23 cellular contexts compared by ENCODE assay signal in the genomic region with DNA sequence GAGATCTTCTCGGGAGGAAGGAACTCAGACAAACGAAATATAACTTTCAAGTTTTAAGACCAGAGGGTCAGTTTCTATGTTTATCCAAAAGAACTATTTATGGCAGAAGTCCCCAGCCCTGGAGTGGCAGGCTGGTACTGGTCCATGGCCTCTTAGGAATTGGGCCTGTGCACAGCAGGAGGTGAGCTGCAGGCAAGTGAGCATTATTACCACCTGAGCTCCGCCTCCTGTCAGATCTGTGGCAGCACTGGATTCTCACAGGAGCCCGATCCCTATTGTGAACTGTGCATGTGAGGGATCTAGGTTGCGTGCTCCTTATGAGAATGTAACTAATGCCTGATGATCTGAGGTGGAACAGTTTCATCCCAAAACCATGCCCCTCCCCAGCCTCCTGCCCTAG. TPM values are rescaled to one million over a fixed set of nuclear protein-coding genes. Genes with fewer than 3 reads are reported as not detected.
DNase-seq lines count a peak whose midpoint lies in the region; ATAC-seq and TF ChIP-seq lines count a peak whose summit lies in the region.
"Had no signal": no experiment of that assay in that cellular context is flagged by ENCODE, and none has a peak within 500 bp of the region (broad histone marks: within the 10 kb centered on the region; RNA-seq: fewer than 3 reads in every experiment).

No MANE protein-coding gene starts in this region.

- no TSS peak for BruUV-seq in IMR-90 (replicated peaks; lab: Mats Ljungman, UMichigan)

- H3K4me1 ChIP-seq in IMR-90 (ENCODE audit: control insufficient read depth, insufficient read depth, low read length), result no peaks in the 10 kb centered on the region
- peaks cover 0 to 15% of the 10 kb centered on the region in 2 donors for H3K4me1 ChIP-seq in ascending aorta
- H3K4me1 ChIP-seq in aorta (ENCODE audit: control insufficient read depth in 1 of 2, insufficient read depth in 2 of 2, low read length in 2 of 2), result peaks cover 0 to 9% of the 10 kb centered on the region in 2 donors
- no peaks in the 10 kb centered on the region for H3K4me1 ChIP-seq in osteoblast (ENCODE audit: insufficient read depth, low read length)
- H3K4me1 ChIP-seq: A549 had no signal

- TF ChIP-seq CTCF in IMR-90 (conservative IDR thresholded peaks at IDR 0.05; ENCODE audit: low read depth, low read length) (no peak), ascending aorta (IDR thresholded peaks at IDR 0.05) (no peak), osteoblast (IDR thresholded peaks at IDR 0.05; ENCODE audit: extremely low read depth, low read depth, low read length) (no peak)

- no peaks in the 10 kb centered on the region for H3K27me3 ChIP-seq in IMR-90 (ENCODE audit: control insufficient read depth, insufficient read depth, low read length)
- H3K27me3 ChIP-seq in ascending aorta, result no peaks in the 10 kb centered on the region
- no peaks in the 10 kb centered on the region for H3K27me3 ChIP-seq in aorta (ENCODE audit: control insufficient read depth in 1 of 2, insufficient read depth in 2 of 2, low read length in 1 of 2)
- H3K27me3 ChIP-seq in osteoblast (ENCODE audit: insufficient read depth, low read length), result no peaks in the 10 kb centered on the region

- H4K20me1 ChIP-seq in IMR-90 (ENCODE audit: insufficient read depth, low read length) (no peaks in the 10 kb centered on the region), osteoblast (ENCODE audit: insufficient read depth, low read length) (no peaks in the 10 kb centered on the region)

- in situ Hi-C loops in IMR-90 (cut with MboI; ENCODE audit: low sequenced_read_pairs), result loop anchor here (5.0 to 25.0 kb wide), 4 partner anchors 157 to 597 kb away; no protein-coding TSS in a partner anchor

- dilution Hi-C loops in IMR-90 (cut with HindIII; ENCODE audit: low sequenced_read_pairs, unreplicated experiment), result no loop called here

- no peak overlapping the region for H4K8ac ChIP-seq in IMR-90 (ENCODE audit: low read depth in 2 of 2, low read length in 2 of 2)

- POLR2A ChIA-PET in IMR-90 (lab: Charles Lee; ENCODE audit: unreplicated experiment), result no interaction called here

- H3K23ac ChIP-seq in IMR-90 (ENCODE audit: low read depth, low read length), result no peak overlapping the region

- H3K9me1 ChIP-seq in IMR-90 (ENCODE audit: insufficient read depth, low read length), result no peaks in the 10 kb centered on the region

- H2BK20ac ChIP-seq in IMR-90 (ENCODE audit: low read depth, low read length), result no peak overlapping the region

- no peaks in the 10 kb centered on the region for H3K79me1 ChIP-seq in IMR-90 (ENCODE audit: low read depth in 1 of 2, low read length in 2 of 2)

- no peak for TF ChIP-seq POLR2A in IMR-90 (IDR thresholded peaks at IDR 0.05; ENCODE audit: low read depth, low read length)

- H3K18ac ChIP-seq in IMR-90 (ENCODE audit: low read depth, low read length), result no peak overlapping the region

- no peak overlapping the region for H3K14ac ChIP-seq in IMR-90 (replicated peaks; ENCODE audit: low read depth, low read length)

- no peak overlapping the region for H4K5ac ChIP-seq in IMR-90 (ENCODE audit: low read depth, low read length)

- DNase-seq in IMR-90 (no peak), ascending aorta (ENCODE audit: low spot score in 2 of 2) (no peak), islet precursor cell (peak; percentile 56), aorta (no peak), GM03348 (ENCODE audit: low spot score) (no peak), osteoblast (ENCODE audit: insufficient read length, low spot score, missing footprints) (no peak)
- DNase-seq: CD4-positive, alpha-beta memory T cell; COR-L47; GDM1; H9; HFFc6; Karpas-422; NCI-H1092; NCI-H1417 treated with DMSO at 0.1 percent for 48 hours; NCI-H187 treated with DMSO at 0.1 percent for 48 hours; NCI-H2107; NCI-H524; NCI-H748 treated with DMSO at 0.1 percent for 48 hours; PC-3; SK-N-SH; SW 1271 had no signal

- CTCF ChIA-PET in IMR-90 (lab: Yijun Ruan, JAX), result no interaction called here

- H2BK120ac ChIP-seq in IMR-90 (ENCODE audit: low read depth, low read length), result no peak overlapping the region

- WGBS in IMR-90 (ENCODE audit: extremely low coverage in 2 of 2, insufficient read length in 1 of 2), 2 experiments, result no CpG with 5 or more reads among the region's 5 CpGs
- WGBS in aorta, 2 donors, result 48 to 49% methylated on average over 5 of the region's 5 CpGs

- TF ChIP-seq RAD21 in IMR-90 (IDR thresholded peaks at IDR 0.05; ENCODE audit: low read length), result no peak

- H2BK5ac ChIP-seq in IMR-90 (ENCODE audit: low read depth, low read length, poor library complexity, severe bottlenecking), result no peak overlapping the region

- intact Hi-C loops in IMR-90 (cut with micrococcal nuclease) (no loop called here), ascending aorta (cut with DNase I) (no loop called here), aorta (cut with DNase I) (loop anchor here (5.0 kb wide), 2 partner anchors 158 to 367 kb away; no protein-coding TSS in a partner anchor)

- no peak overlapping the region for H3K4ac ChIP-seq in IMR-90 (ENCODE audit: low read depth, low read length)

- no peak overlapping the region for H3K9ac ChIP-seq in IMR-90 (ENCODE audit: low read depth, low read length)
- H3K9ac ChIP-seq: SK-N-SH had no signal

- no peak overlapping the region for H3K56ac ChIP-seq in IMR-90 (ENCODE audit: extremely low read depth, insufficient read depth, low read length)

- no peak overlapping the region for H3K4me3 ChIP-seq in IMR-90 (ENCODE audit: insufficient read depth, low read depth, low read length)
- no peak overlapping the region for H3K4me3 ChIP-seq in ascending aorta
- no peak overlapping the region for H3K4me3 ChIP-seq in aorta (ENCODE audit: low read length in 2 of 2)
- no peak overlapping the region for H3K4me3 ChIP-seq in osteoblast (ENCODE audit: insufficient read depth, low read length)
- H3K4me3 ChIP-seq: A549 had no signal

- no peak overlapping the region for H3K4me2 ChIP-seq in IMR-90 (ENCODE audit: low read depth, low read length)
- no peak overlapping the region for H3K4me2 ChIP-seq in osteoblast (ENCODE audit: insufficient read depth, low read length)
- H3K4me2 ChIP-seq: A549, SK-N-SH had no signal

- no peak overlapping the region for H2AK9ac ChIP-seq in IMR-90 (replicated peaks; ENCODE audit: low read depth, low read length, poor library complexity)

- no peak for ATAC-seq in IMR-90 (ENCODE audit: low read depth)
- peak; percentile 40 for ATAC-seq in aorta (ENCODE audit: low FRiP score)
- ATAC-seq in HG03196 (IDR thresholded peaks at IDR 0.05; ENCODE audit: unreplicated experiment), result no peak
- ATAC-seq: A549, PC-3 had no signal

- H3K79me2 ChIP-seq in osteoblast (ENCODE audit: insufficient read depth, low read length), result no peaks in the 10 kb centered on the region

- no peak overlapping the region for H4K91ac ChIP-seq in IMR-90 (ENCODE audit: insufficient read depth, low read depth, low read length)

- no peaks in the 10 kb centered on the region for H3K36me3 ChIP-seq in IMR-90 (ENCODE audit: control insufficient read depth, insufficient read depth, low read length)
- H3K36me3 ChIP-seq in ascending aorta, result no peaks in the 10 kb centered on the region
- H3K36me3 ChIP-seq in aorta (ENCODE audit: control insufficient read depth in 1 of 2, insufficient read depth in 2 of 2, low read length in 1 of 2), result no peaks in the 10 kb centered on the region
- no peaks in the 10 kb centered on the region for H3K36me3 ChIP-seq in osteoblast (ENCODE audit: insufficient read depth, low read length)

- no peak overlapping the region for H2AK5ac ChIP-seq in IMR-90 (ENCODE audit: low read depth, low read length)

- H2AFZ ChIP-seq in IMR-90 (replicated peaks; ENCODE audit: low read length, poor library complexity), result peak overlapping the region; percentile 13
- H2AFZ ChIP-seq in osteoblast (ENCODE audit: low read length), result no peak overlapping the region

- H3K27ac ChIP-seq in IMR-90 (ENCODE audit: insufficient read depth, low read length) (no peak overlapping the region), ascending aorta (peak overlapping the region; percentile 72 to 77), aorta (ENCODE audit: low read depth in 1 of 2, low read length in 2 of 2) (peak overlapping the region; percentile 59 to 96), osteoblast (ENCODE audit: low read depth, low read length) (no peak overlapping the region)
- H3K27ac ChIP-seq: A549 had no signal

- no peak overlapping the region for H2BK15ac ChIP-seq in IMR-90 (ENCODE audit: low read depth, low read length)

- H3K9me3 ChIP-seq in IMR-90 (ENCODE audit: control insufficient read depth, insufficient read depth, low read length) (no peaks in the 10 kb centered on the region), ascending aorta (no peaks in the 10 kb centered on the region), aorta (ENCODE audit: control insufficient read depth, low read length) (no peaks in the 10 kb centered on the region), osteoblast (ENCODE audit: low read depth, low read length) (no peaks in the 10 kb centered on the region)
- H3K9me3 ChIP-seq: A549, SK-N-SH had no signal

TF ChIP-seq in IMR-90, 13 proteins besides CTCF, POLR2A, EP300 and RAD21 (continues in another document):
- no peak for TF ChIP-seq FOS (IDR thresholded peaks at IDR 0.05; ENCODE audit: low read depth, low read length)
- TF ChIP-seq, protein P1, sequence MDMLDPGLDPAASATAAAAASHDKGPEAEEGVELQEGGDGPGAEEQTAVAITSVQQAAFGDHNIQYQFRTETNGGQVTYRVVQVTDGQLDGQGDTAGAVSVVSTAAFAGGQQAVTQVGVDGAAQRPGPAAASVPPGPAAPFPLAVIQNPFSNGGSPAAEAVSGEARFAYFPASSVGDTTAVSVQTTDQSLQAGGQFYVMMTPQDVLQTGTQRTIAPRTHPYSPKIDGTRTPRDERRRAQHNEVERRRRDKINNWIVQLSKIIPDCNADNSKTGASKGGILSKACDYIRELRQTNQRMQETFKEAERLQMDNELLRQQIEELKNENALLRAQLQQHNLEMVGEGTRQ (IDR thresholded peaks at IDR 0.05; ENCODE audit: low read depth, low read length), result no peak
- no peak for TF ChIP-seq RCOR1 (IDR thresholded peaks at IDR 0.05; ENCODE audit: insufficient replicate concordance, low read length)
- TF ChIP-seq MAZ (IDR thresholded peaks at IDR 0.05; ENCODE audit: borderline replicate concordance, low read depth, low read length), result no peak
- TF ChIP-seq NFE2L2 (IDR thresholded peaks at IDR 0.05; ENCODE audit: low read depth, low read length), result no peak

RNA-seq across cellular contexts. Expression of a gene that starts 14.3 kb away (rescaled TPM):
- total RNA-seq in IMR-90 (2012; rRNA removed) (24.2 and 25.6 TPM in 2 replicates), ascending aorta (18.9 TPM), aorta (10 to 100 TPM; 17.0 to 32.2 TPM), osteoblast (38.4 and 49.8 TPM in 2 replicates)
- polyA plus RNA-seq in IMR-90 (2012; rRNA removed) (12.8 and 15.2 TPM in 2 replicates), aorta (10 to 100 TPM; 12.3 to 14.3 TPM)
- polyA plus RNA-seq in IMR-90 (2012; cell fraction: cytosol; rRNA removed), result 5.1 and 6.9 TPM in 2 replicates
- 4.2 and 12.3 TPM in 2 replicates for polyA plus RNA-seq in IMR-90 (2012; cell fraction: nucleus; rRNA removed; ENCODE audit: low replicate concordance)

RNA-seq across cellular contexts. Expression of a gene that starts 28.8 kb away (rescaled TPM):
- total RNA-seq in IMR-90 (2012; rRNA removed) (39.1 and 48.0 TPM in 2 replicates), ascending aorta (136 TPM), aorta (10 to 100 TPM; 24.6 to 30.1 TPM), osteoblast (40.7 and 42.0 TPM in 2 replicates)
- polyA plus RNA-seq in IMR-90 (2012; rRNA removed) (10.5 and 12.6 TPM in 2 replicates), aorta (10 to 100 TPM in 1 of 2 donors, 1 to 10 TPM in 1; 4.4 to 15.2 TPM)
- 6.1 and 8.6 TPM in 2 replicates for polyA plus RNA-seq in IMR-90 (2012; cell fraction: cytosol; rRNA removed)
- polyA plus RNA-seq in IMR-90 (2012; cell fraction: nucleus; rRNA removed; ENCODE audit: low replicate concordance), result 8.2 and 18.6 TPM in 2 replicates

Comparison
In these comparisons a context has a peak if more than half of its experiments do, and no peak if none do; other contexts are left out.
1. H3K27ac ChIP-seq: peak in ascending aorta (2 of 2) and aorta (2 of 2); none in IMR-90 (single experiment) and osteoblast (single experiment).
2. intact Hi-C loops: an anchor here in aorta (5.0 kb wide); none called in IMR-90 and ascending aorta.